20 cellular contexts compared by ENCODE assay signal in genomic region chr3:5485427-5485826, GRCh38.
DNase-seq lines count a peak whose midpoint lies in the region; ATAC-seq, FAIRE-seq and TF ChIP-seq lines count a peak whose summit lies in the region.
"Had no signal": no experiment of that assay in that cellular context is flagged by ENCODE, and none has a peak within 500 bp of the region (broad histone marks: within the 10 kb centered on the region; RNA-seq: fewer than 3 reads in every experiment).

No MANE protein-coding gene starts in this region.

- H2AFZ ChIP-seq in HepG2 (ENCODE audit: low read length), result no peak overlapping the region
- no peak overlapping the region for H2AFZ ChIP-seq in smooth muscle cell (ENCODE audit: low read depth)

- H3K27me3 ChIP-seq in HepG2 (ENCODE audit: control insufficient read depth in 1 of 2, insufficient read depth in 2 of 2, low read length in 2 of 2), result no peaks in the 10 kb centered on the region
- no peaks in the 10 kb centered on the region for H3K27me3 ChIP-seq in CD4-positive, alpha-beta memory T cell (ENCODE audit: insufficient read depth, low read length)
- no peaks in the 10 kb centered on the region for H3K27me3 ChIP-seq in dorsolateral prefrontal cortex
- no peaks in the 10 kb centered on the region for H3K27me3 ChIP-seq in smooth muscle cell (ENCODE audit: low read depth)
- H3K27me3 ChIP-seq: heart left ventricle had no signal

- no peak overlapping the region for H3K4me2 ChIP-seq in HepG2 (ENCODE audit: low read depth, low read length)
- no peak overlapping the region for H3K4me2 ChIP-seq in smooth muscle cell

- no peaks in the 10 kb centered on the region for H3K79me2 ChIP-seq in HepG2 (ENCODE audit: insufficient read depth, low read length)
- no peaks in the 10 kb centered on the region for H3K79me2 ChIP-seq in smooth muscle cell (ENCODE audit: low read depth)

- H3K36me3 Mint-ChIP-seq in CD4-positive, alpha-beta memory T cell, result no peaks in the 10 kb centered on the region

- peaks cover 0 to 2% (median 0%) of the 10 kb centered on the region in 8 donors for H3K9me3 Mint-ChIP-seq in CD4-positive, alpha-beta memory T cell

- ATAC-seq in GM19397 (IDR thresholded peaks at IDR 0.05; ENCODE audit: unreplicated experiment), result peak; percentile 38
- peak; percentile 70 for ATAC-seq in HG02588 (IDR thresholded peaks at IDR 0.05; ENCODE audit: unreplicated experiment)
- peak; percentile 67 for ATAC-seq in HG03280 (IDR thresholded peaks at IDR 0.05; ENCODE audit: unreplicated experiment)
- no peak for ATAC-seq in HepG2
- ATAC-seq: heart left ventricle, lower lobe of right lung had no signal

- H3F3A ChIP-seq in smooth muscle cell (ENCODE audit: low read depth), result no peaks in the 10 kb centered on the region

- H3K36me3 ChIP-seq in HepG2 (replicated peaks in 1 of 2; ENCODE audit: control insufficient read depth in 1 of 2, insufficient read depth in 2 of 2, low read length in 2 of 2) (no peaks in the 10 kb centered on the region), smooth muscle cell (ENCODE audit: low read depth) (no peaks in the 10 kb centered on the region)
- no peaks in the 10 kb centered on the region for H3K36me3 ChIP-seq in CD4-positive, alpha-beta memory T cell (ENCODE audit: insufficient read depth, low read length)
- H3K36me3 ChIP-seq: heart left ventricle, lower lobe of right lung had no signal

- H3K27me3 Mint-ChIP-seq in CD4-positive, alpha-beta memory T cell, result peaks cover 4 to 5% of the 10 kb centered on the region in 2 donors

- H3K4me3 ChIP-seq in HepG2 (replicated peaks in 1 of 3; ENCODE audit: insufficient read depth in 1 of 3, low read depth in 2 of 3, low read length in 3 of 3) (no peak overlapping the region), dorsolateral prefrontal cortex (no peak overlapping the region), smooth muscle cell (no peak overlapping the region)
- H3K4me3 ChIP-seq in CD4-positive, alpha-beta memory T cell (ENCODE audit: low read length in 2 of 2), result no peak overlapping the region
- H3K4me3 ChIP-seq: heart left ventricle, lower lobe of right lung had no signal

- H3K4me1 ChIP-seq in HepG2 (ENCODE audit: insufficient read depth, low read length) (no peaks in the 10 kb centered on the region), smooth muscle cell (ENCODE audit: low read depth) (no peaks in the 10 kb centered on the region)
- no peaks in the 10 kb centered on the region for H3K4me1 ChIP-seq in CD4-positive, alpha-beta memory T cell (ENCODE audit: insufficient read depth, low read length)
- H3K4me1 ChIP-seq: heart left ventricle, lower lobe of right lung had no signal

- no peak for TF ChIP-seq EP300 in HepG2 (IDR thresholded peaks at IDR 0.05; ENCODE audit: low read depth in 2 of 2, low read length in 2 of 2)
- TF ChIP-seq EP300 in HepG2 (CRISPR knock-in tag; IDR thresholded peaks at IDR 0.05; ENCODE audit: borderline replicate concordance), result no peak

- in situ Hi-C loops in HepG2 (cut with HindIII; ENCODE audit: extremely low pct_ligation_motif_present, low pct_unique_long_range_greater_than_20kb), result no loop called here

- CTCF ChIA-PET in HepG2 (lab: Yijun Ruan, JAX; ENCODE audit: low intra/inter-chr PET ratio, low total read pairs), result no interaction called here
- CTCF ChIA-PET in CD4-positive, alpha-beta memory T cell (lab: Charles Lee; ENCODE audit: partially characterized antibody), result no interaction called here

- H3K4me3 Mint-ChIP-seq in CD4-positive, alpha-beta memory T cell, result no peak overlapping the region

- FAIRE-seq in GM12892 (lab: Jason Lieb, UNC) (peak; percentile 77), HepG2 (lab: Jason Lieb, UNC) (no peak)
- FAIRE-seq: A204.1, astrocyte, H54 had no signal

- no peaks in the 10 kb centered on the region for H4K20me1 ChIP-seq in HepG2 (ENCODE audit: insufficient read depth, low read length)
- no peaks in the 10 kb centered on the region for H4K20me1 ChIP-seq in smooth muscle cell (ENCODE audit: low read depth)

- TF ChIP-seq RAD21 in HepG2 (CRISPR knock-in tag; IDR thresholded peaks at IDR 0.05), result no peak

- no TSS peak for BruUV-seq in HepG2 (replicated peaks; lab: Mats Ljungman, UMichigan)

- H3K9ac ChIP-seq in HepG2 (ENCODE audit: insufficient read depth, low read depth, low read length) (no peak overlapping the region), smooth muscle cell (ENCODE audit: low read depth) (no peak overlapping the region)

- H3K4me1 Mint-ChIP-seq in CD4-positive, alpha-beta memory T cell, result no peaks in the 10 kb centered on the region

- no peak for TF ChIP-seq CTCF in HepG2 (CRISPR knock-in tag; IDR thresholded peaks at IDR 0.05)
- no peak for TF ChIP-seq CTCF in dorsolateral prefrontal cortex (IDR thresholded peaks at IDR 0.05 in 54 of 56, conservative IDR thresholded peaks at IDR 0.05 in 2 of 56; ENCODE audit: low read depth in 1 of 56, partially characterized antibody in 56 of 56)
- TF ChIP-seq CTCF in smooth muscle cell (IDR thresholded peaks at IDR 0.05; ENCODE audit: borderline replicate concordance, insufficient read depth, poor library complexity, severe bottlenecking), result no peak

- TF ChIP-seq POLR2A in GM12892 (IDR thresholded peaks at IDR 0.05; ENCODE audit: low read depth, low read length) (no peak), HepG2 (IDR thresholded peaks at IDR 0.05; ENCODE audit: insufficient read depth in 1 of 2, low read depth in 2 of 2, low read length in 2 of 2) (no peak)

- H3K9me3 ChIP-seq in HepG2 (ENCODE audit: low read length), result no peaks in the 10 kb centered on the region
- no peaks in the 10 kb centered on the region for H3K9me3 ChIP-seq in CD4-positive, alpha-beta memory T cell (ENCODE audit: control insufficient read depth in 1 of 2, low read length in 2 of 2)
- H3K9me3 ChIP-seq in smooth muscle cell (replicated peaks; ENCODE audit: low read depth), result no peaks in the 10 kb centered on the region
- H3K9me3 ChIP-seq: heart left ventricle, lower lobe of right lung had no signal

- 3% methylated on average over 5 of the region's 5 CpGs for WGBS in HepG2 (ENCODE audit: low lambda C conversion rate)
- WGBS in smooth muscle cell (ENCODE audit: low lambda C conversion rate), result 82% methylated on average over 5 of the region's 5 CpGs

- POLR2A ChIA-PET in HepG2 (lab: Yijun Ruan, JAX), result no interaction called here
- POLR2A ChIA-PET in CD4-positive, alpha-beta memory T cell (lab: Charles Lee; ENCODE audit: partially characterized antibody), result no interaction called here

- intact Hi-C loops in HepG2 (cut with micrococcal nuclease; ENCODE audit: unreplicated experiment), result no loop called here
- intact Hi-C loops in CD4-positive, alpha-beta memory T cell (cut with micrococcal nuclease), result no loop called here
- intact Hi-C loops in dorsolateral prefrontal cortex (cut with DNase I), result no loop called here

- H3K27ac ChIP-seq in HepG2 (ENCODE audit: extremely low read length, insufficient read depth, low read length), result no peak overlapping the region
- no peak overlapping the region for H3K27ac ChIP-seq in CD4-positive, alpha-beta memory T cell (ENCODE audit: low read depth, low read length)
- H3K27ac ChIP-seq in dorsolateral prefrontal cortex, result no peak overlapping the region
- H3K27ac ChIP-seq in smooth muscle cell (ENCODE audit: low read depth), result no peak overlapping the region
- H3K27ac ChIP-seq: heart left ventricle, lower lobe of right lung had no signal

- no peak for DNase-seq in GM12892 (ENCODE audit: insufficient read length)
- no peak for DNase-seq in HepG2 (ENCODE audit: low spot score)
- DNase-seq in CD4-positive, alpha-beta memory T cell, result no peak
- no peak for DNase-seq in dorsolateral prefrontal cortex
- DNase-seq in smooth muscle cell (lab: John Stamatoyannopoulos, UW; ENCODE audit: unreplicated experiment), result no peak
- DNase-seq: activated CD4-positive, alpha-beta T cell treated with anti-CD3 and anti-CD28 coated beads, Interleukin-2, amount 50 U/mL, for 1 hour; activated naive CD4-positive, alpha-beta T cell treated with Interleukin-2 at 50 U/mL for 16 hours; Calu3; heart left ventricle; KG1; lower lobe of right lung; NCI-H2081; NCI-H510A treated with DMSO at 0.1 percent for 48 hours; occipital lobe had no signal

- no peak overlapping the region for H3K27ac Mint-ChIP-seq in CD4-positive, alpha-beta memory T cell

TF ChIP-seq in HepG2, 621 proteins besides CTCF, POLR2A, EP300 and RAD21 (continues in another document):
- TF ChIP-seq MLLT10 (CRISPR knock-in tag; IDR thresholded peaks at IDR 0.05) (no peak), ZNF24 (IDR thresholded peaks at IDR 0.05) (no peak), JUND (CRISPR knock-in tag; IDR thresholded peaks at IDR 0.05) (no peak), ZNF33A (CRISPR knock-in tag; IDR thresholded peaks at IDR 0.05; ENCODE audit: borderline replicate concordance) (no peak), KLF15 (CRISPR knock-in tag; IDR thresholded peaks at IDR 0.05; ENCODE audit: borderline replicate concordance) (no peak), SATB2 (CRISPR knock-in tag; IDR thresholded peaks at IDR 0.05) (no peak), NFE2 (CRISPR knock-in tag; IDR thresholded peaks at IDR 0.05) (no peak), ZNF446 (CRISPR knock-in tag; IDR thresholded peaks at IDR 0.05) (no peak)
- TF ChIP-seq, protein P1, sequence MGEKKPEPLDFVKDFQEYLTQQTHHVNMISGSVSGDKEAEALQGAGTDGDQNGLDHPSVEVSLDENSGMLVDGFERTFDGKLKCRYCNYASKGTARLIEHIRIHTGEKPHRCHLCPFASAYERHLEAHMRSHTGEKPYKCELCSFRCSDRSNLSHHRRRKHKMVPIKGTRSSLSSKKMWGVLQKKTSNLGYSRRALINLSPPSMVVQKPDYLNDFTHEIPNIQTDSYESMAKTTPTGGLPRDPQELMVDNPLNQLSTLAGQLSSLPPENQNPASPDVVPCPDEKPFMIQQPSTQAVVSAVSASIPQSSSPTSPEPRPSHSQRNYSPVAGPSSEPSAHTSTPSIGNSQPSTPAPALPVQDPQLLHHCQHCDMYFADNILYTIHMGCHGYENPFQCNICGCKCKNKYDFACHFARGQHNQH (CRISPR knock-in tag; IDR thresholded peaks at IDR 0.05), result no peak
- TF ChIP-seq, protein P2, sequence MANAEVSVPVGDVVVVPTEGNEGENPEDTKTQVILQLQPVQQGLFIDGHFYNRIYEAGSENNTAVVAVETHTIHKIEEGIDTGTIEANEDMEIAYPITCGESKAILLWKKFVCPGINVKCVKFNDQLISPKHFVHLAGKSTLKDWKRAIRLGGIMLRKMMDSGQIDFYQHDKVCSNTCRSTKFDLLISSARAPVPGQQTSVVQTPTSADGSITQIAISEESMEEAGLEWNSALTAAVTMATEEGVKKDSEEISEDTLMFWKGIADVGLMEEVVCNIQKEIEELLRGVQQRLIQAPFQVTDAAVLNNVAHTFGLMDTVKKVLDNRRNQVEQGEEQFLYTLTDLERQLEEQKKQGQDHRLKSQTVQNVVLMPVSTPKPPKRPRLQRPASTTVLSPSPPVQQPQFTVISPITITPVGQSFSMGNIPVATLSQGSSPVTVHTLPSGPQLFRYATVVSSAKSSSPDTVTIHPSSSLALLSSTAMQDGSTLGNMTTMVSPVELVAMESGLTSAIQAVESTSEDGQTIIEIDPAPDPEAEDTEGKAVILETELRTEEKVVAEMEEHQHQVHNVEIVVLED (CRISPR knock-in tag; IDR thresholded peaks at IDR 0.05; ENCODE audit: borderline replicate concordance), result no peak
